ENCODE assay signal across 8 cellular contexts in genomic region chr3:98593046-98593936, GRCh38. TPM values are rescaled to one million over a fixed set of nuclear protein-coding genes. Genes with fewer than 3 reads are reported as not detected.
DNase-seq lines count a peak whose midpoint lies in the region; ATAC-seq, FAIRE-seq and TF ChIP-seq lines count a peak whose summit lies in the region.

Gene CPOX, minus strand, starts transcription at chr3:98593611. Its CDS starts 107 bp downstream, at chr3:98593504.

- H3K27me3 ChIP-seq in heart right ventricle, result no peaks in the 10 kb centered on the region
- no peaks in the 10 kb centered on the region for H3K27me3 ChIP-seq in upper lobe of right lung

- H3K27ac Mint-ChIP-seq in progenitor cell of endocrine pancreas, result peak within 1 kb of the TSS; percentile 96

- DNase-seq in GM12892 (ENCODE audit: insufficient read length) (peak; percentile 73), NCI-H128 (lab: John Stamatoyannopoulos, UW; ENCODE audit: unreplicated experiment) (peak; percentile 57), T-helper 1 cell (peak; percentile 59 to 92 (median 74)), amniotic epithelial cell (ENCODE audit: low read depth) (peak; percentile 90), heart right ventricle (peak; percentile 89 to 91), progenitor cell of endocrine pancreas (ENCODE audit: low spot score, unreplicated experiment) (peak; percentile 47), upper lobe of right lung (peak; percentile 95)

- no peaks in the 10 kb centered on the region for H3K27me3 Mint-ChIP-seq in progenitor cell of endocrine pancreas

- ATAC-seq in HG02759 (IDR thresholded peaks at IDR 0.05; ENCODE audit: unreplicated experiment), result peak; percentile 96
- peak; percentile 97 to 99 (median 98) for ATAC-seq in heart right ventricle
- ATAC-seq in upper lobe of right lung, result peak; percentile 98

- peaks cover 12% of the 10 kb centered on the region for H3K4me1 Mint-ChIP-seq in progenitor cell of endocrine pancreas (ENCODE audit: low read depth)

- H3K9me3 ChIP-seq in heart right ventricle (no peaks in the 10 kb centered on the region), upper lobe of right lung (no peaks in the 10 kb centered on the region)

- peak; percentile 79 for TF ChIP-seq POLR2A in GM12892 (IDR thresholded peaks at IDR 0.05; ENCODE audit: low read depth, low read length)

- TF ChIP-seq CTCF in heart right ventricle (IDR thresholded peaks at IDR 0.05) (peak in 1 of 9 donors; percentile 7), progenitor cell of endocrine pancreas (IDR thresholded peaks at IDR 0.05; ENCODE audit: unreplicated experiment) (no peak), upper lobe of right lung (IDR thresholded peaks at IDR 0.05) (no peak)

- peaks cover 5% of the 10 kb centered on the region for H3K36me3 Mint-ChIP-seq in progenitor cell of endocrine pancreas (ENCODE audit: insufficient read depth)

- peak; percentile 98 for FAIRE-seq in GM12892 (lab: Jason Lieb, UNC)

- H3K27ac ChIP-seq in heart right ventricle (peak within 1 kb of the TSS; percentile 27 to 93 (median 82)), upper lobe of right lung (peak within 1 kb of the TSS; percentile 83)

- H3K4me1 ChIP-seq in heart right ventricle (peaks cover 0 to 37% (median 23%) of the 10 kb centered on the region in 9 donors), upper lobe of right lung (peaks cover 7% of the 10 kb centered on the region)

- H3K4me3 Mint-ChIP-seq in progenitor cell of endocrine pancreas (ENCODE audit: low read depth), result peak within 1 kb of the TSS; percentile 91

- 0 to 1% methylated on average over 84 of the region's 84 CpGs for WGBS in heart right ventricle, 2 donors

- intact Hi-C loops in heart right ventricle (cut with DNase I) (loop anchor here in 8 of 10 donors (1.0 to 10.0 kb wide), 5 partner anchors 70 to 402 kb away; partner anchors contain the start of genes CLDND1 (in 5 of the 8) and DCBLD2 (in 1 of the 8)), upper lobe of right lung (cut with DNase I) (loop anchor here (10.0 kb wide), 1 partner anchor 212 kb away; no protein-coding TSS in a partner anchor)

- H3K9me3 Mint-ChIP-seq in progenitor cell of endocrine pancreas (ENCODE audit: low read depth), result no peaks in the 10 kb centered on the region

- peaks cover 0 to 35% (median 9%) of the 10 kb centered on the region in 9 donors for H3K36me3 ChIP-seq in heart right ventricle
- H3K36me3 ChIP-seq in upper lobe of right lung, result peaks cover 13% of the 10 kb centered on the region

- H3K4me3 ChIP-seq in heart right ventricle (peak within 1 kb of the TSS; percentile 65 to 86 (median 78)), upper lobe of right lung (peak within 1 kb of the TSS; percentile 75)

RNA-seq across cellular contexts. Expression of gene CPOX, which starts in this region (rescaled TPM):
- 91.8 TPM for polyA plus RNA-seq in GM12892 (2012; ENCODE audit: missing spikeins)
- total RNA-seq in heart right ventricle (10 to 100 TPM in 7 of 10 donors, 1 to 10 TPM in 3; 7.7 to 12.5 (median 11.0) TPM), progenitor cell of endocrine pancreas (20.4 and 24.4 TPM in 2 replicates), upper lobe of right lung (15.8 TPM)
- polyA plus RNA-seq in heart right ventricle, result 10 to 100 TPM in 1 of 2 donors, 1 to 10 TPM in 1; 7.9 to 11.6 TPM

Comparison
In these comparisons a context has a peak if more than half of its experiments do, and no peak if none do; other contexts are left out.
1. Peak in every context shown above with its lines: DNase-seq, ATAC-seq, H3K4me3 ChIP-seq and H3K27ac ChIP-seq.